ENCODE assay signal across 8 cellular contexts in the genomic region with DNA sequence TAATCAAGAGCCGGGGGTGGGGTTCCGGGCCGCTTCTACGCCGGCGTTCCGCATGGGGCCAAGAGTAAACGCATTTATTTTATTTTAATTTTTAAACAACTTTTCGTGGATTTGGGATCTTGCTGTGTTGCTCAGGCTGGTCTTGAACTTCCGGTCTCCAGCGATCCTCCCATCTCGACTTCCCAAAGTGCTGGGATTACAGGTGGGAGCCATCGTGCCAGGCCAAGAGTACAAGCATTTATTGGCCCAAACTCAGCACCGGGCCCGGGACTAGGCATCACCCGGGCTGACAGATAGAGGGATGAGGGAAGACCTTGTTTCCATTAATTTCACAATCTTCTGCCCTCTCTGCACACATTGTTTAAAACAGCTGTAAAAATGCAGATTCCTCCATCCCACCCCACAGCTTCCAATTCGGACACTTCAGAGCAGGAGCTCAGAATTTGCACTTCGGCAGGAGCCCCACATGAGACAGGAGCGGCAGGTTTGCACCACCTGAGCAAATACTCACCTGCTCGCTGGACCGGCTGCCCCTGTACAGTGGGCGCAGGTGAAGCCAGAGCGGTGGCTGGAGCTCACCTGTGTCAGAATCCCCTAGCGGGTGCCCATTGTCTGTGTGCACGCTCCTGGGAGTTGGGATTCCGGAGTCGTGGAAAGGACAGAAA. TPM values are rescaled to one million over a fixed set of nuclear protein-coding genes. Genes with fewer than 3 reads are reported as not detected.
DNase-seq lines count a peak whose midpoint lies in the region; ATAC-seq and TF ChIP-seq lines count a peak whose summit lies in the region.

No MANE protein-coding gene starts in this region.

- no peak for DNase-seq in GM06990 (ENCODE audit: extremely low read depth, insufficient read length)
- peak; percentile 72 for DNase-seq in NCI-H510A treated with DMSO at 0.1 percent for 48 hours (lab: John Stamatoyannopoulos, UW)
- no peak for DNase-seq in endodermal cell
- no peak for DNase-seq in psoas muscle
- DNase-seq in NCI-H226, result no peak
- DNase-seq in GF-D8 (lab: John Stamatoyannopoulos, UW), result no peak

- H3K27me3 ChIP-seq in GM06990 (replicated peaks; ENCODE audit: control insufficient read depth, insufficient read depth, low read length), result no peaks in the 10 kb centered on the region
- no peaks in the 10 kb centered on the region for H3K27me3 ChIP-seq in endodermal cell (ENCODE audit: control insufficient read depth, insufficient read depth, low read length, poor library complexity, severe bottlenecking)
- H3K27me3 ChIP-seq in psoas muscle (ENCODE audit: insufficient read depth in 3 of 3, low read length in 2 of 3), result no peaks in the 10 kb centered on the region

- H3K27ac ChIP-seq in endodermal cell (ENCODE audit: low read depth, low read length) (no peak overlapping the region), psoas muscle (no peak overlapping the region)

- 52 to 56% methylated on average over 11 to 27 of the region's 27 CpGs for WGBS in endodermal cell (ENCODE audit: insufficient coverage in 1 of 2, insufficient read length in 1 of 2), 2 experiments
- WGBS in psoas muscle, 3 donors, result 35 to 41% (median 38%) methylated on average over 27 of the region's 27 CpGs

- no peaks in the 10 kb centered on the region for H3K4me1 Mint-ChIP-seq in endodermal cell

- H3K27ac Mint-ChIP-seq in endodermal cell, result no peak overlapping the region

- ATAC-seq in psoas muscle (peak in 1 of 4 donors; percentile 12), HG03520 (IDR thresholded peaks at IDR 0.05; ENCODE audit: unreplicated experiment) (no peak)
- no peak for ATAC-seq in activated CD4-positive, CD25-positive, alpha-beta regulatory T cell treated with anti-CD3 and anti-CD28 coated beads, Interleukin-2, amount 50 U/mL, for 24 hours

- H3K4me3 Mint-ChIP-seq in endodermal cell, result peak overlapping the region; percentile 67

- H3K36me3 Mint-ChIP-seq in endodermal cell (ENCODE audit: low read depth), result peaks cover 10% of the 10 kb centered on the region

- H3K9ac ChIP-seq in endodermal cell (ENCODE audit: extremely low read depth, low read length, poor library complexity, severe bottlenecking), result no peak overlapping the region

- H3K36me3 ChIP-seq in GM06990 (ENCODE audit: control insufficient read depth, insufficient read depth, low read length) (no peaks in the 10 kb centered on the region), endodermal cell (ENCODE audit: control insufficient read depth, insufficient read depth, low read length) (peaks cover 3% of the 10 kb centered on the region), psoas muscle (ENCODE audit: insufficient read depth in 1 of 2, low read depth in 1 of 2) (no peaks in the 10 kb centered on the region)

- no peaks in the 10 kb centered on the region for H3K4me1 ChIP-seq in endodermal cell (ENCODE audit: control insufficient read depth, insufficient read depth, low read length)
- no peaks in the 10 kb centered on the region for H3K4me1 ChIP-seq in psoas muscle

- peaks cover 10% of the 10 kb centered on the region for H3K27me3 Mint-ChIP-seq in endodermal cell (ENCODE audit: insufficient read depth)

- H3K9me3 Mint-ChIP-seq in endodermal cell, result no peaks in the 10 kb centered on the region

- H3K4me3 ChIP-seq in GM06990 (replicated peaks; ENCODE audit: low read depth, low read length) (peak overlapping the region; percentile 53), endodermal cell (ENCODE audit: low read length) (peak overlapping the region; percentile 71), psoas muscle (peak overlapping the region; percentile 80)

- TF ChIP-seq CTCF in GM06990 (IDR thresholded peaks at IDR 0.05; ENCODE audit: insufficient read depth, low read length, poor library complexity, severe bottlenecking) (no peak), endodermal cell (conservative IDR thresholded peaks at IDR 0.05) (no peak), psoas muscle (IDR thresholded peaks at IDR 0.05) (no peak)

- no peaks in the 10 kb centered on the region for H3K9me3 ChIP-seq in endodermal cell (ENCODE audit: control insufficient read depth, low read length)
- no peaks in the 10 kb centered on the region for H3K9me3 ChIP-seq in psoas muscle

- intact Hi-C loops in psoas muscle (cut with DNase I), result no loop called here

RNA-seq across cellular contexts. Expression of a gene that starts 0.7 kb away (rescaled TPM):
- total RNA-seq in endodermal cell (10 to 100 TPM; 32.8 to 42.3 TPM), psoas muscle (1 to 10 TPM; 1.5 to 2.0 (median 1.7) TPM)
- 31.2 TPM for polyA plus RNA-seq in endodermal cell (2013, experiment 1 of 2)
- polyA plus RNA-seq in endodermal cell (2013, experiment 2 of 2), result 30.9 TPM
- 1 to 10 TPM in 2 of 3 donors, under 1 TPM in 1; 0.93 to 1.2 (median 1.0) TPM for polyA plus RNA-seq in psoas muscle

Comparison
In these comparisons a context has a peak if more than half of its experiments do, and no peak if none do; other contexts are left out.
1. RNA of a gene that starts 0.7 kb away (total RNA-seq): 32.8 to 42.3 TPM in endodermal cell; 1.5 to 2.0 TPM in psoas muscle; every median in the first group is over 10 times any median in the second.
2. Peak in every context shown above with its lines, with median percentiles within 50 percentile points of each other: H3K4me3 ChIP-seq.